ENCODE assay signal across 2 cellular contexts in genomic region chr20:31628057-31628456, GRCh38. TPM values are rescaled to one million over a fixed set of nuclear protein-coding genes. Genes with fewer than 3 reads are reported as not detected.
"Had no signal": no experiment of that assay in that cellular context is flagged by ENCODE, and none has a peak within 500 bp of the region (broad histone marks: within the 10 kb centered on the region; RNA-seq: fewer than 3 reads in every experiment).

No MANE protein-coding gene starts in this region.

RNA-seq across cellular contexts. Expression of gene COX4I2, which starts 9.7 kb away (rescaled TPM):
- total RNA-seq: temporal lobe, transverse colon had no signal
